19 cellular contexts compared by ENCODE assay signal in the genomic region with DNA sequence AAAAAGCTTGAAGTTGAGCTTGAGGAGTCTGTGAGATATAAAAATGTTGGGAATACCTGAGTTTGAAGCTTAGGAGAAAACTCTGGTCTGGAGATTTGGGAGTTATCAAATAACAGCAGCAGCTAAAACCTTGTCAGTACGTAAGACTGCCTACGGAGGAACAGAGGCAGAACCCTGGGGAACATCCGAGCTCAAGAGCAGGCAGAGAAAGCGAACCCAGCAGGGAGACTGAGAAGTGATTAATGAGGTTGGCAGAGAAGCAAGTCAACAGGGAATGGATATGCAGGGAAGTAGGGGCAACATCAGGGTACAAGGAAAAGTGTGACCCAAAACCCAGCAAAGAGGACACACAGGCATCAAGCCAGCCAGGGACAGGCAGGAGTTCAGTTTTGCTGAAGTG. TPM values are rescaled to one million over a fixed set of nuclear protein-coding genes. Genes with fewer than 3 reads are reported as not detected.
A peak's percentile ranks its signal among the peaks of the same experiment; 100 is the strongest.
DNase-seq lines count a peak whose midpoint lies in the region; ATAC-seq and TF ChIP-seq lines count a peak whose summit lies in the region.
"Had no signal": no experiment of that assay in that cellular context is flagged by ENCODE, and none has a peak within 500 bp of the region (broad histone marks: within the 10 kb centered on the region; RNA-seq: fewer than 3 reads in every experiment).

No MANE protein-coding gene starts in this region.

- DNase-seq in activated naive CD4-positive, alpha-beta T cell treated with anti-CD3 and anti-CD28 coated beads, Interleukin-2, amount 50 U/mL, for 72 hours (ENCODE audit: low spot score in 2 of 2) = no peak
- DNase-seq in activated naive CD4-positive, alpha-beta T cell treated with anti-CD3 and anti-CD28 coated beads for 36 hours = no peak
- DNase-seq in activated T-helper 1 cell treated with anti-CD3 and anti-CD28 coated beads, Interleukin-12 subunit alpha, Interleukin-12 subunit beta, Interleukin-2, Interleukin-4 antibody, amounts not matched to agents 30 ng/mL and 10 ng/mL and 1 ng/mL, durations not matched to agents 14 hours and 24 hours and 36 hours (ENCODE audit: low spot score) = no peak
- DNase-seq in dorsolateral prefrontal cortex (no peak), superior temporal gyrus (ENCODE audit: extremely low spot score) (peak; percentile 13), uterus (no peak), GF-D8 (lab: John Stamatoyannopoulos, UW) (no peak)
- DNase-seq in stimulated activated CD4-positive, alpha-beta T cell treated with anti-CD3 and anti-CD28 coated beads, Interleukin-2, amount 100 ng/mL, for 48 hours = no peak
- DNase-seq: activated naive CD4-positive, alpha-beta T cell; colonic mucosa; H7; kidney glomerular epithelial cell; NCI-H2081 treated with DMSO at 0.1 percent for 48 hours; OCI-M1; SHP77; testis had no signal

- TF ChIP-seq CTCF in dorsolateral prefrontal cortex (IDR thresholded peaks at IDR 0.05 in 54 of 56, conservative IDR thresholded peaks at IDR 0.05 in 2 of 56; ENCODE audit: low read depth in 1 of 56, partially characterized antibody in 56 of 56) (no peak), uterus (IDR thresholded peaks at IDR 0.05) (no peak)

- ATAC-seq in activated naive CD4-positive, alpha-beta T cell treated with anti-CD3 and anti-CD28 coated beads, Interleukin-2, amount 50 U/mL, for 72 hours = no peak
- ATAC-seq: activated CD4-positive, CD25-positive, alpha-beta regulatory T cell treated with anti-CD3 and anti-CD28 coated beads, Interleukin-2, amount 50 U/mL, for 24 hours; sciatic nerve had no signal

- CTCF ChIA-PET in activated naive CD4-positive, alpha-beta T cell treated with anti-CD3 and anti-CD28 coated beads for 36 hours (lab: Charles Lee) = interaction anchor here (0.6 to 1.4 kb wide), 8 partner anchors 9 to 189 kb away, joined by 3 to 4 read pairs (median 3); partner anchors contain the start of gene CASTOR1

- intact Hi-C loops in activated naive CD4-positive, alpha-beta T cell treated with anti-CD3 and anti-CD28 coated beads for 36 hours (cut with micrococcal nuclease) = no loop called here
- intact Hi-C loops in activated T-helper 1 cell treated with anti-CD3 and anti-CD28 coated beads, Interleukin-12 subunit alpha, Interleukin-12 subunit beta, Interleukin-2, Interleukin-4 antibody, amounts not matched to agents 30 ng/mL and 10 ng/mL and 1 ng/mL, durations not matched to agents 14 hours and 24 hours and 36 hours (cut with micrococcal nuclease) = no loop called here
- intact Hi-C loops in dorsolateral prefrontal cortex (cut with DNase I) (no loop called here), uterus (cut with DNase I; ENCODE audit: low total_unique reads) (no loop called here)

- no peaks in the 10 kb centered on the region for H3K9me3 Mint-ChIP-seq in activated naive CD4-positive, alpha-beta T cell treated with anti-CD3 and anti-CD28 coated beads, Interleukin-2, amount 50 U/mL, for 72 hours
- H3K9me3 Mint-ChIP-seq in activated naive CD4-positive, alpha-beta T cell treated with anti-CD3 and anti-CD28 coated beads for 36 hours = no peaks in the 10 kb centered on the region
- H3K9me3 Mint-ChIP-seq in activated T-helper 1 cell treated with anti-CD3 and anti-CD28 coated beads, Interleukin-12 subunit alpha, Interleukin-12 subunit beta, Interleukin-2, Interleukin-4 antibody, amounts not matched to agents 30 ng/mL and 10 ng/mL and 1 ng/mL, durations not matched to agents 14 hours and 24 hours and 36 hours = no peaks in the 10 kb centered on the region
- H3K9me3 Mint-ChIP-seq: IgD-negative memory B cell had no signal

- peaks cover 13 to 43% of the 10 kb centered on the region in 2 donors for H3K36me3 Mint-ChIP-seq in activated naive CD4-positive, alpha-beta T cell treated with anti-CD3 and anti-CD28 coated beads, Interleukin-2, amount 50 U/mL, for 72 hours
- peaks cover 42% of the 10 kb centered on the region for H3K36me3 Mint-ChIP-seq in activated naive CD4-positive, alpha-beta T cell treated with anti-CD3 and anti-CD28 coated beads for 36 hours (ENCODE audit: low read depth)
- peaks cover 69% of the 10 kb centered on the region for H3K36me3 Mint-ChIP-seq in activated T-helper 1 cell treated with anti-CD3 and anti-CD28 coated beads, Interleukin-12 subunit alpha, Interleukin-12 subunit beta, Interleukin-2, Interleukin-4 antibody, amounts not matched to agents 30 ng/mL and 10 ng/mL and 1 ng/mL, durations not matched to agents 14 hours and 24 hours and 36 hours (ENCODE audit: low read depth)

- H3K27ac Mint-ChIP-seq in activated naive CD4-positive, alpha-beta T cell treated with anti-CD3 and anti-CD28 coated beads, Interleukin-2, amount 50 U/mL, for 72 hours = peak overlapping the region; percentile 42 to 89
- no peak overlapping the region for H3K27ac Mint-ChIP-seq in activated naive CD4-positive, alpha-beta T cell treated with anti-CD3 and anti-CD28 coated beads for 36 hours
- peak overlapping the region; percentile 82 for H3K27ac Mint-ChIP-seq in activated T-helper 1 cell treated with anti-CD3 and anti-CD28 coated beads, Interleukin-12 subunit alpha, Interleukin-12 subunit beta, Interleukin-2, Interleukin-4 antibody, amounts not matched to agents 30 ng/mL and 10 ng/mL and 1 ng/mL, durations not matched to agents 14 hours and 24 hours and 36 hours

- no peaks in the 10 kb centered on the region for H3K4me1 ChIP-seq in uterus
- H3K4me1 ChIP-seq: colonic mucosa, testis had no signal

- TF ChIP-seq POLR2A in uterus (IDR thresholded peaks at IDR 0.05) = no peak

- no peaks in the 10 kb centered on the region for H3K36me3 ChIP-seq in uterus
- H3K36me3 ChIP-seq: colonic mucosa had no signal

- H3K4me3 ChIP-seq in dorsolateral prefrontal cortex (no peak overlapping the region), uterus (no peak overlapping the region)
- H3K4me3 ChIP-seq: colonic mucosa, testis had no signal

- H3K27me3 ChIP-seq in dorsolateral prefrontal cortex = no peaks in the 10 kb centered on the region
- H3K27me3 ChIP-seq in uterus = no peaks in the 10 kb centered on the region
- H3K27me3 ChIP-seq: colonic mucosa, testis had no signal

- H3K27ac ChIP-seq in dorsolateral prefrontal cortex = peak overlapping the region in 55 of 59 donors; percentile 13 to 99 (median 71)
- H3K27ac ChIP-seq in uterus = no peak overlapping the region
- H3K27ac ChIP-seq: colonic mucosa, testis had no signal

- H3K4me3 Mint-ChIP-seq in activated naive CD4-positive, alpha-beta T cell treated with anti-CD3 and anti-CD28 coated beads for 36 hours = no peak overlapping the region
- peak overlapping the region; percentile 0 for H3K4me3 Mint-ChIP-seq in activated T-helper 1 cell treated with anti-CD3 and anti-CD28 coated beads, Interleukin-12 subunit alpha, Interleukin-12 subunit beta, Interleukin-2, Interleukin-4 antibody, amounts not matched to agents 30 ng/mL and 10 ng/mL and 1 ng/mL, durations not matched to agents 14 hours and 24 hours and 36 hours
- H3K4me3 Mint-ChIP-seq: IgD-negative memory B cell had no signal

- no peaks in the 10 kb centered on the region for H3K9me3 ChIP-seq in uterus
- H3K9me3 ChIP-seq: colonic mucosa, testis had no signal

- H3K4me1 Mint-ChIP-seq in activated naive CD4-positive, alpha-beta T cell treated with anti-CD3 and anti-CD28 coated beads for 36 hours (ENCODE audit: low read depth) = peaks cover 41% of the 10 kb centered on the region
- H3K4me1 Mint-ChIP-seq in activated T-helper 1 cell treated with anti-CD3 and anti-CD28 coated beads, Interleukin-12 subunit alpha, Interleukin-12 subunit beta, Interleukin-2, Interleukin-4 antibody, amounts not matched to agents 30 ng/mL and 10 ng/mL and 1 ng/mL, durations not matched to agents 14 hours and 24 hours and 36 hours (ENCODE audit: low read depth) = peaks cover 56% of the 10 kb centered on the region
- H3K4me1 Mint-ChIP-seq: IgD-negative memory B cell had no signal

- no peaks in the 10 kb centered on the region for H3K27me3 Mint-ChIP-seq in activated naive CD4-positive, alpha-beta T cell treated with anti-CD3 and anti-CD28 coated beads for 36 hours (ENCODE audit: low read depth)
- H3K27me3 Mint-ChIP-seq in activated T-helper 1 cell treated with anti-CD3 and anti-CD28 coated beads, Interleukin-12 subunit alpha, Interleukin-12 subunit beta, Interleukin-2, Interleukin-4 antibody, amounts not matched to agents 30 ng/mL and 10 ng/mL and 1 ng/mL, durations not matched to agents 14 hours and 24 hours and 36 hours (ENCODE audit: insufficient read depth) = no peaks in the 10 kb centered on the region
- H3K27me3 Mint-ChIP-seq: IgD-negative memory B cell had no signal

RNA-seq across cellular contexts. Expression of gene MTFP1, which starts 12.6 kb away (rescaled TPM):
- total RNA-seq in activated naive CD4-positive, alpha-beta T cell treated with anti-CD3 and anti-CD28 coated beads, Interleukin-2, amount 50 U/mL, for 72 hours = 10 to 100 TPM; 17.9 to 68.3 TPM
- 10 to 100 TPM; 36.6 to 37.1 TPM for total RNA-seq in activated naive CD4-positive, alpha-beta T cell treated with anti-CD3 and anti-CD28 coated beads for 36 hours
- total RNA-seq in activated T-helper 1 cell treated with anti-CD3 and anti-CD28 coated beads, Interleukin-12 subunit alpha, Interleukin-12 subunit beta, Interleukin-2, Interleukin-4 antibody, amounts not matched to agents 30 ng/mL and 10 ng/mL and 1 ng/mL, durations not matched to agents 14 hours and 24 hours and 36 hours = 72.0 and 72.9 TPM in 2 replicates
- 10 to 100 TPM in 3 of 120 experiments, 1 to 10 TPM in 117; 1.3 to 14.2 (median 4.0) TPM for total RNA-seq in dorsolateral prefrontal cortex
- total RNA-seq in uterus = 1 to 10 TPM in 3 of 4 donors, not detected in 1; 1.2 to 5.5 (median 3.2) TPM

RNA-seq across cellular contexts. Expression of gene SEC14L2, which starts 16.2 kb away (rescaled TPM):
- 10 to 100 TPM; 13.9 to 16.3 TPM for total RNA-seq in activated naive CD4-positive, alpha-beta T cell treated with anti-CD3 and anti-CD28 coated beads, Interleukin-2, amount 50 U/mL, for 72 hours
- 1 to 10 TPM; 8.2 to 8.8 TPM for total RNA-seq in activated naive CD4-positive, alpha-beta T cell treated with anti-CD3 and anti-CD28 coated beads for 36 hours
- 25.6 and 27.0 TPM in 2 replicates for total RNA-seq in activated T-helper 1 cell treated with anti-CD3 and anti-CD28 coated beads, Interleukin-12 subunit alpha, Interleukin-12 subunit beta, Interleukin-2, Interleukin-4 antibody, amounts not matched to agents 30 ng/mL and 10 ng/mL and 1 ng/mL, durations not matched to agents 14 hours and 24 hours and 36 hours
- 100 to 1,000 TPM in 7 of 120 experiments, 10 to 100 TPM in 113; 48.9 to 142 (median 72.0) TPM for total RNA-seq in dorsolateral prefrontal cortex
- total RNA-seq in uterus = 10 to 100 TPM in 2 of 4 donors, 1 to 10 TPM in 1, not detected in 1; 7.8 to 45.9 (median 23.1) TPM

RNA-seq across cellular contexts. Expression of gene RNF215, which starts 25.8 kb away (rescaled TPM):
- 10 to 100 TPM in 1 of 2 donors, 1 to 10 TPM in 1; 6.8 to 11.8 TPM for total RNA-seq in activated naive CD4-positive, alpha-beta T cell treated with anti-CD3 and anti-CD28 coated beads, Interleukin-2, amount 50 U/mL, for 72 hours
- 1 to 10 TPM; 2.8 to 3.9 TPM for total RNA-seq in activated naive CD4-positive, alpha-beta T cell treated with anti-CD3 and anti-CD28 coated beads for 36 hours
- 10.3 and 13.2 TPM in 2 replicates for total RNA-seq in activated T-helper 1 cell treated with anti-CD3 and anti-CD28 coated beads, Interleukin-12 subunit alpha, Interleukin-12 subunit beta, Interleukin-2, Interleukin-4 antibody, amounts not matched to agents 30 ng/mL and 10 ng/mL and 1 ng/mL, durations not matched to agents 14 hours and 24 hours and 36 hours
- total RNA-seq in dorsolateral prefrontal cortex = 10 to 100 TPM; 18.9 to 55.4 (median 34.4) TPM
- total RNA-seq in uterus = 10 to 100 TPM in 3 of 4 donors, 1 to 10 TPM in 1; 8.2 to 25.9 (median 18.9) TPM

RNA-seq across cellular contexts. Expression of gene CCDC157, which starts 56.2 kb away (rescaled TPM):
- 1 to 10 TPM in 1 of 2 donors, not detected in 1; 2.9 TPM for total RNA-seq in activated naive CD4-positive, alpha-beta T cell treated with anti-CD3 and anti-CD28 coated beads, Interleukin-2, amount 50 U/mL, for 72 hours
- 1 to 10 TPM; 1.1 to 1.5 TPM for total RNA-seq in activated naive CD4-positive, alpha-beta T cell treated with anti-CD3 and anti-CD28 coated beads for 36 hours
- total RNA-seq in activated T-helper 1 cell treated with anti-CD3 and anti-CD28 coated beads, Interleukin-12 subunit alpha, Interleukin-12 subunit beta, Interleukin-2, Interleukin-4 antibody, amounts not matched to agents 30 ng/mL and 10 ng/mL and 1 ng/mL, durations not matched to agents 14 hours and 24 hours and 36 hours = 2.4 and 3.0 TPM in 2 replicates
- total RNA-seq in dorsolateral prefrontal cortex (10 to 100 TPM in 1 of 120 experiments, 1 to 10 TPM in 119; 1.9 to 13.1 (median 6.2) TPM), uterus (1 to 10 TPM in 3 of 4 donors, not detected in 1; 2.9 to 6.8 (median 4.6) TPM)

RNA-seq across cellular contexts. Expression of gene SF3A1, which starts 56.3 kb away (rescaled TPM):
- total RNA-seq in activated naive CD4-positive, alpha-beta T cell treated with anti-CD3 and anti-CD28 coated beads, Interleukin-2, amount 50 U/mL, for 72 hours = 100 to 1,000 TPM; 229 to 281 TPM
- total RNA-seq in activated naive CD4-positive, alpha-beta T cell treated with anti-CD3 and anti-CD28 coated beads for 36 hours = 100 to 1,000 TPM; 274 to 276 TPM
- 308 and 310 TPM in 2 replicates for total RNA-seq in activated T-helper 1 cell treated with anti-CD3 and anti-CD28 coated beads, Interleukin-12 subunit alpha, Interleukin-12 subunit beta, Interleukin-2, Interleukin-4 antibody, amounts not matched to agents 30 ng/mL and 10 ng/mL and 1 ng/mL, durations not matched to agents 14 hours and 24 hours and 36 hours
- 100 to 1,000 TPM; 120 to 195 (median 158) TPM for total RNA-seq in dorsolateral prefrontal cortex
- 100 to 1,000 TPM in 1 of 4 donors, 10 to 100 TPM in 3; 19.5 to 185 (median 40.2) TPM for total RNA-seq in uterus

Comparison
In these comparisons a context has a peak if more than half of its experiments do, and no peak if none do; other contexts are left out.
1. H3K27ac ChIP-seq: peak in dorsolateral prefrontal cortex (55 of 59); none in uterus (0 of 2).